In the genomic region with DNA sequence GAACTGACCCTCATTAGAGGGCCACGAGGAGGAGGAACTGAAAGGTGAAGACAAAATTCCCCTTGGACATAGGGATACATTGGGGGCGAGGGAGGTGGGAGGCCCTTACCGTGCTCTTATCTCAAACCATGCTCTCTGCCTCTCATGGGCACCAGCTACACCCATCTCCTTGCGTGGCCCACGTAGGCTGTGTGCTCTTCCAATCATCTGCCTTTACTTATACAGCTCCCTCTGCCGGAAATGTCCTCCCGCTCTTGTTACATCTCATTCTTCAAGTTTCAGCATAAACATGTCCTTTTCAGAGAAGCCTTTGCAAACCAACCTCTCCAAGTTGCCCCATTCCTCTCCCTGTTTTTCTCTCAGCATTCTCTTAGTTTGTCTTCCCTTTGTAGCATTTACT, we compare ENCODE assay signal across 2 cellular contexts.
TF ChIP-seq lines count a peak whose summit lies in the region.

No MANE protein-coding gene starts in this region.

TF ChIP-seq in GM23338, 12 proteins besides CTCF, POLR2A, EP300 and RAD21 (continues in another document):
- TF ChIP-seq ZNF462 (CRISPR knock-in tag; IDR thresholded peaks at IDR 0.05) (no peak), JUNB (IDR thresholded peaks at IDR 0.05; ENCODE audit: unreplicated experiment) (no peak), POLR2AphosphoS5 (IDR thresholded peaks at IDR 0.05; ENCODE audit: low read depth) (no peak), ZNF114 (CRISPR knock-in tag; IDR thresholded peaks at IDR 0.05) (no peak), EZH2 (IDR thresholded peaks at IDR 0.05; ENCODE audit: low read depth, unreplicated experiment) (no peak), ZNF331 (CRISPR knock-in tag; IDR thresholded peaks at IDR 0.05; ENCODE audit: low read depth) (no peak), CREB1 (CRISPR knock-in tag; IDR thresholded peaks at IDR 0.05; ENCODE audit: low read depth) (no peak), REST (IDR thresholded peaks at IDR 0.05; ENCODE audit: unreplicated experiment) (no peak), STAT1 (IDR thresholded peaks at IDR 0.05; ENCODE audit: unreplicated experiment) (no peak)
- TF ChIP-seq, protein P1, sequence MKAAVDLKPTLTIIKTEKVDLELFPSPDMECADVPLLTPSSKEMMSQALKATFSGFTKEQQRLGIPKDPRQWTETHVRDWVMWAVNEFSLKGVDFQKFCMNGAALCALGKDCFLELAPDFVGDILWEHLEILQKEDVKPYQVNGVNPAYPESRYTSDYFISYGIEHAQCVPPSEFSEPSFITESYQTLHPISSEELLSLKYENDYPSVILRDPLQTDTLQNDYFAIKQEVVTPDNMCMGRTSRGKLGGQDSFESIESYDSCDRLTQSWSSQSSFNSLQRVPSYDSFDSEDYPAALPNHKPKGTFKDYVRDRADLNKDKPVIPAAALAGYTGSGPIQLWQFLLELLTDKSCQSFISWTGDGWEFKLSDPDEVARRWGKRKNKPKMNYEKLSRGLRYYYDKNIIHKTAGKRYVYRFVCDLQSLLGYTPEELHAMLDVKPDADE (IDR thresholded peaks at IDR 0.05), result no peak

TF ChIP-seq in H1, 55 proteins besides CTCF, POLR2A, EP300 and RAD21:
- TF ChIP-seq EZH2 (IDR thresholded peaks at IDR 0.05; ENCODE audit: low read depth, low read length, severe bottlenecking) (no peak), HDAC2 (IDR thresholded peaks at IDR 0.05; ENCODE audit: borderline replicate concordance in 1 of 2, low read depth in 2 of 2, low read length in 2 of 2) (no peak), BCL11A (IDR thresholded peaks at IDR 0.05; ENCODE audit: low read depth in 2 of 2, low read length in 2 of 2) (no peak), RNF2 (IDR thresholded peaks at IDR 0.05; ENCODE audit: borderline replicate concordance, low read depth, low read length, missing control alignments, poor library complexity, severe bottlenecking) (no peak), HDAC6 (IDR thresholded peaks at IDR 0.05; ENCODE audit: low read depth, low read length) (no peak), JUN (IDR thresholded peaks at IDR 0.05; ENCODE audit: low read depth, low read length) (no peak), KDM1A (IDR thresholded peaks at IDR 0.05; ENCODE audit: borderline replicate concordance, low read length) (no peak), NANOG (IDR thresholded peaks at IDR 0.05; ENCODE audit: insufficient read depth, low read depth, low read length, poor library complexity, severe bottlenecking) (no peak), TBP (IDR thresholded peaks at IDR 0.05; ENCODE audit: low read depth, low read length) (no peak), MAX (IDR thresholded peaks at IDR 0.05) (no peak), CBX8 (IDR thresholded peaks at IDR 0.05; ENCODE audit: borderline replicate concordance, low read depth, low read length) (no peak), EGR1 (IDR thresholded peaks at IDR 0.05; ENCODE audit: borderline replicate concordance, low read depth, low read length) (no peak), TCF12 (IDR thresholded peaks at IDR 0.05; ENCODE audit: low read depth, low read length) (no peak)
